ENCODE assay signal across 1 cellular context in genomic region chr15:91968610-91969009, GRCh38.
TF ChIP-seq lines count a peak whose summit lies in the region.

No MANE protein-coding gene starts in this region.

TF ChIP-seq in WTC11, 78 proteins besides CTCF, POLR2A, EP300 and RAD21:
- TF ChIP-seq ZNF671 (CRISPR knock-in tag; IDR thresholded peaks at IDR 0.05) (no peak), FOXK1 (CRISPR knock-in tag; IDR thresholded peaks at IDR 0.05) (no peak), EMX1 (CRISPR knock-in tag; IDR thresholded peaks at IDR 0.05) (no peak), ELF4 (CRISPR knock-in tag; IDR thresholded peaks at IDR 0.05; ENCODE audit: low read depth) (no peak), ZNF232 (CRISPR knock-in tag; IDR thresholded peaks at IDR 0.05) (no peak), ZNF121 (CRISPR knock-in tag; IDR thresholded peaks at IDR 0.05) (no peak), TP53 (CRISPR knock-in tag; IDR thresholded peaks at IDR 0.05) (no peak), ZMAT4 (CRISPR knock-in tag; IDR thresholded peaks at IDR 0.05) (no peak), IRF1 (CRISPR knock-in tag; IDR thresholded peaks at IDR 0.05) (no peak), SP1 (CRISPR knock-in tag; conservative IDR thresholded peaks at IDR 0.05) (no peak), ZNF423 (CRISPR knock-in tag; IDR thresholded peaks at IDR 0.05) (no peak), PREB (CRISPR knock-in tag; IDR thresholded peaks at IDR 0.05; ENCODE audit: borderline replicate concordance) (no peak), STAT6 (CRISPR knock-in tag; conservative IDR thresholded peaks at IDR 0.05; ENCODE audit: low read depth) (no peak), NFATC4 (CRISPR knock-in tag; IDR thresholded peaks at IDR 0.05) (no peak), ATF2 (CRISPR knock-in tag; IDR thresholded peaks at IDR 0.05; ENCODE audit: borderline replicate concordance, low read depth) (no peak), FOXP4 (CRISPR knock-in tag; IDR thresholded peaks at IDR 0.05) (no peak), ATF3 (CRISPR knock-in tag; conservative IDR thresholded peaks at IDR 0.05) (no peak), GTF2I (CRISPR knock-in tag; conservative IDR thresholded peaks at IDR 0.05) (no peak)
- TF ChIP-seq, protein P1, sequence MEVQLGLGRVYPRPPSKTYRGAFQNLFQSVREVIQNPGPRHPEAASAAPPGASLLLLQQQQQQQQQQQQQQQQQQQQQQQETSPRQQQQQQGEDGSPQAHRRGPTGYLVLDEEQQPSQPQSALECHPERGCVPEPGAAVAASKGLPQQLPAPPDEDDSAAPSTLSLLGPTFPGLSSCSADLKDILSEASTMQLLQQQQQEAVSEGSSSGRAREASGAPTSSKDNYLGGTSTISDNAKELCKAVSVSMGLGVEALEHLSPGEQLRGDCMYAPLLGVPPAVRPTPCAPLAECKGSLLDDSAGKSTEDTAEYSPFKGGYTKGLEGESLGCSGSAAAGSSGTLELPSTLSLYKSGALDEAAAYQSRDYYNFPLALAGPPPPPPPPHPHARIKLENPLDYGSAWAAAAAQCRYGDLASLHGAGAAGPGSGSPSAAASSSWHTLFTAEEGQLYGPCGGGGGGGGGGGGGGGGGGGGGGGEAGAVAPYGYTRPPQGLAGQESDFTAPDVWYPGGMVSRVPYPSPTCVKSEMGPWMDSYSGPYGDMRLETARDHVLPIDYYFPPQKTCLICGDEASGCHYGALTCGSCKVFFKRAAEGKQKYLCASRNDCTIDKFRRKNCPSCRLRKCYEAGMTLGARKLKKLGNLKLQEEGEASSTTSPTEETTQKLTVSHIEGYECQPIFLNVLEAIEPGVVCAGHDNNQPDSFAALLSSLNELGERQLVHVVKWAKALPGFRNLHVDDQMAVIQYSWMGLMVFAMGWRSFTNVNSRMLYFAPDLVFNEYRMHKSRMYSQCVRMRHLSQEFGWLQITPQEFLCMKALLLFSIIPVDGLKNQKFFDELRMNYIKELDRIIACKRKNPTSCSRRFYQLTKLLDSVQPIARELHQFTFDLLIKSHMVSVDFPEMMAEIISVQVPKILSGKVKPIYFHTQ (CRISPR knock-in tag; IDR thresholded peaks at IDR 0.05) = no peak
